In genomic region chr17:44206825-44207155, GRCh38 we compare ENCODE assay signal across 1 cellular context.
TF ChIP-seq lines count a peak whose summit lies in the region.

No MANE protein-coding gene starts in this region.

TF ChIP-seq in K562, 482 proteins besides CTCF, POLR2A, EP300 and RAD21:
- no peak for TF ChIP-seq THRB (CRISPR knock-in tag; conservative IDR thresholded peaks at IDR 0.05)
- TF ChIP-seq GTF2B (IDR thresholded peaks at IDR 0.05; ENCODE audit: extremely low read depth, insufficient read length) = no peak
- TF ChIP-seq RBM25 (IDR thresholded peaks at IDR 0.05; ENCODE audit: low read depth, low read length, severe bottlenecking) = no peak
- no peak for TF ChIP-seq MEIS2 (IDR thresholded peaks at IDR 0.05; ENCODE audit: partially characterized antibody)
- 0 out of 2 replicates have a peak, but pooled peaks have one; percentile 30 for TF ChIP-seq RBFOX2 (IDR thresholded peaks at IDR 0.05; ENCODE audit: low read depth, low read length)
- peak; percentile 35; the same call in 1 of the 2 replicates for TF ChIP-seq POLR2G (IDR thresholded peaks at IDR 0.05; ENCODE audit: low read depth, low read length)
- no peak for TF ChIP-seq ARNT (IDR thresholded peaks at IDR 0.05)
